In the genomic region with DNA sequence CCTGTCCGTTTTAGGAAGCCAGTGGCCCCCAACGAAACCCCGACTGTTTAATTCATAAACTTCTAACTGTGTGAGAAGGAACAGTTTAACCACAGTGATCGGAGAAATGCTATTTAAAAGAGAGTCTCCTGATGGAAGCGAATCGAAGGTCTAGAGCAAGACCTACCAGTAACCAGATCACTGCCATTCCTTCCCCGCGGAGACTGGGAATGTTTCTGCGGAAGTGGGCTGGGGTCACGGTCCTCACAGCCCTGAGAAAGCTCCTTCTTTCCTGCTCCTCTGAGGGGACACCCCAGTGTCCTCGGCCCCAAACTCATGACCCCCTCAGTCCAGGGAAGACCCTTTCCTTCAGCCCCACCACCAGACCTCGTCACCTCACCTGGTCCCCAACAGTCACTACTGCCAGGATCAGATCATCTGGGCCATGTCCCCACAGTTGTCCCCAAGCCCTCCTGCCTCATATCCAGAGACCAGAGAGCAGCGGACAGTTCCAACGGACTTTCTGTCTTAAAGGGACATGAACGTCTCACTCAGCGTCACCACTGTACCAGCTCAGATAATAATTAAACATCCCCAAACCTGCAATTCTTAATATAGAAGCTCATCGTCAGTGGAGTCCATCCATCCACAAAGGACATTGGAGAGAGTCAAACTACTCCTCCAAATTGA, we compare ENCODE assay signal across 19 cellular contexts. TPM values are rescaled to one million over a fixed set of nuclear protein-coding genes. Genes with fewer than 3 reads are reported as not detected.
"Had no signal": no experiment of that assay in that cellular context is flagged by ENCODE, and none has a peak within 500 bp of the region (broad histone marks: within the 10 kb centered on the region; RNA-seq: fewer than 3 reads in every experiment).

A gene with protein sequence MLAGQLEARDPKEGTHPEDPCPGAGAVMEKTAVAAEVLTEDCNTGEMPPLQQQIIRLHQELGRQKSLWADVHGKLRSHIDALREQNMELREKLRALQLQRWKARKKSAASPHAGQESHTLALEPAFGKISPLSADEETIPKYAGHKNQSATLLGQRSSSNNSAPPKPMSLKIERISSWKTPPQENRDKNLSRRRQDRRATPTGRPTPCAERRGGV (minus strand): TSS at position 482 of the 669 bp plus-strand sequence. CDS start 1,219 bp downstream, outside the sequence.

- H3K4me3 ChIP-seq: heart left ventricle, sigmoid colon, skin epidermis, thoracic aorta, transverse colon had no signal

- H3K27ac ChIP-seq: heart left ventricle, sigmoid colon, skin epidermis, thoracic aorta, transverse colon had no signal

- H3K27me3 Mint-ChIP-seq: dendritic cell treated with granulocyte-macrophage colony-stimulating factor and Interleukin-4, amounts not matched to agents 40 ng/mL and 50 ng/mL, for 4 days; stimulated activated naive B cell treated with anti-CD40 and anti-IgM and Interleukin-4, amounts not matched to agents 10 μg/mL and 1 μg/mL and 100 μg/mL, for 72 hours; stimulated activated naive CD8-positive, alpha-beta T cell treated with anti-CD3 and anti-CD28 coated beads, Interleukin-15, amount 100 ng/mL, for 72 hours had no signal

- H3K9me3 ChIP-seq: heart left ventricle, sigmoid colon, thoracic aorta, transverse colon had no signal

- H3K9me3 Mint-ChIP-seq: dendritic cell treated with granulocyte-macrophage colony-stimulating factor and Interleukin-4, amounts not matched to agents 40 ng/mL and 50 ng/mL, for 4 days; naive thymus-derived CD4-positive, alpha-beta T cell; stimulated activated naive B cell treated with anti-CD40 and anti-IgM and Interleukin-4, amounts not matched to agents 10 μg/mL and 1 μg/mL and 100 μg/mL, for 72 hours; stimulated activated naive CD8-positive, alpha-beta T cell treated with anti-CD3 and anti-CD28 coated beads, Interleukin-15, amount 100 ng/mL, for 72 hours had no signal

- H3K4me3 Mint-ChIP-seq: dendritic cell treated with granulocyte-macrophage colony-stimulating factor and Interleukin-4, amounts not matched to agents 40 ng/mL and 50 ng/mL, for 4 days; naive thymus-derived CD4-positive, alpha-beta T cell; nephron progenitor cell; stimulated activated naive B cell treated with anti-CD40 and anti-IgM and Interleukin-4, amounts not matched to agents 10 μg/mL and 1 μg/mL and 100 μg/mL, for 72 hours; stimulated activated naive CD8-positive, alpha-beta T cell treated with anti-CD3 and anti-CD28 coated beads, Interleukin-15, amount 100 ng/mL, for 72 hours had no signal

- H3K36me3 ChIP-seq: thoracic aorta, transverse colon had no signal

- DNase-seq: foreskin melanocyte; heart left ventricle; hippocampal formation; left colon; mammary epithelial cell; naive thymus-derived CD4-positive, alpha-beta T cell; nephron progenitor cell; sigmoid colon; stimulated activated CD4-positive, alpha-beta T cell treated with anti-CD3 and anti-CD28 coated beads, Interleukin-2, amount 100 ng/mL, for 24 hours; stimulated activated CD4-positive, alpha-beta T cell treated with anti-CD3 and anti-CD28 coated beads, Interleukin-4, amount 100 ng/mL, for 4 hours; stimulated activated naive B cell treated with anti-CD40 and anti-IgM and Interleukin-4, amounts not matched to agents 10 μg/mL and 1 μg/mL and 100 μg/mL, for 72 hours; stimulated activated naive CD8-positive, alpha-beta T cell treated with anti-CD3 and anti-CD28 coated beads, Interleukin-15, amount 100 ng/mL, for 72 hours; transverse colon had no signal

- H3K27me3 ChIP-seq: heart left ventricle, transverse colon had no signal

- H3K4me1 Mint-ChIP-seq: stimulated activated naive B cell treated with anti-CD40 and anti-IgM and Interleukin-4, amounts not matched to agents 10 μg/mL and 1 μg/mL and 100 μg/mL, for 72 hours; stimulated activated naive CD8-positive, alpha-beta T cell treated with anti-CD3 and anti-CD28 coated beads, Interleukin-15, amount 100 ng/mL, for 72 hours had no signal

- H3K27ac Mint-ChIP-seq: dendritic cell treated with granulocyte-macrophage colony-stimulating factor and Interleukin-4, amounts not matched to agents 40 ng/mL and 50 ng/mL, for 4 days; naive thymus-derived CD4-positive, alpha-beta T cell; nephron progenitor cell; stimulated activated naive B cell treated with anti-CD40 and anti-IgM and Interleukin-4, amounts not matched to agents 10 μg/mL and 1 μg/mL and 100 μg/mL, for 72 hours had no signal

- H3K4me1 ChIP-seq: heart left ventricle, sigmoid colon, transverse colon had no signal

- ATAC-seq: left colon; naive thymus-derived CD4-positive, alpha-beta T cell; stimulated activated naive B cell treated with anti-CD40 and anti-IgM and Interleukin-4, amounts not matched to agents 10 μg/mL and 1 μg/mL and 100 μg/mL, for 72 hours; stimulated activated naive CD8-positive, alpha-beta T cell treated with anti-CD3 and anti-CD28 coated beads, Interleukin-15, amount 100 ng/mL, for 72 hours had no signal

RNA-seq across cellular contexts. Expression of the gene that starts here (rescaled TPM):
- total RNA-seq: left colon, mononuclear cell, pulmonary artery endothelial cell, subcutaneous adipose tissue had no signal
